1 cellular context compared by ENCODE assay signal in genomic region chr2:49360051-49360767, GRCh38.
TF ChIP-seq lines count a peak whose summit lies in the region.

No MANE protein-coding gene starts in this region.

TF ChIP-seq in HepG2, 621 proteins besides CTCF, POLR2A, EP300 and RAD21 (continued from another document):
- TF ChIP-seq RERE (CRISPR knock-in tag; IDR thresholded peaks at IDR 0.05; ENCODE audit: low read depth) (no peak), NPAS2 (CRISPR knock-in tag; IDR thresholded peaks at IDR 0.05; ENCODE audit: borderline replicate concordance) (no peak), NONO (IDR thresholded peaks at IDR 0.05) (no peak), NONO (CRISPR knock-in tag; conservative IDR thresholded peaks at IDR 0.05) (no peak), CCAR2 (optimal IDR thresholded peaks at IDR 0.05; ENCODE audit: low read depth, low read length) (no peak), MBD4 (IDR thresholded peaks at IDR 0.05; ENCODE audit: borderline replicate concordance, low read length) (no peak), ZNF589 (CRISPR knock-in tag; conservative IDR thresholded peaks at IDR 0.05) (no peak), GTF2F1 (IDR thresholded peaks at IDR 0.05; ENCODE audit: low read length) (no peak), ZEB1 (IDR thresholded peaks at IDR 0.05; ENCODE audit: insufficient replicate concordance, low read depth) (no peak), PAWR (CRISPR knock-in tag; IDR thresholded peaks at IDR 0.05; ENCODE audit: borderline replicate concordance) (no peak)
- TF ChIP-seq, protein P1, sequence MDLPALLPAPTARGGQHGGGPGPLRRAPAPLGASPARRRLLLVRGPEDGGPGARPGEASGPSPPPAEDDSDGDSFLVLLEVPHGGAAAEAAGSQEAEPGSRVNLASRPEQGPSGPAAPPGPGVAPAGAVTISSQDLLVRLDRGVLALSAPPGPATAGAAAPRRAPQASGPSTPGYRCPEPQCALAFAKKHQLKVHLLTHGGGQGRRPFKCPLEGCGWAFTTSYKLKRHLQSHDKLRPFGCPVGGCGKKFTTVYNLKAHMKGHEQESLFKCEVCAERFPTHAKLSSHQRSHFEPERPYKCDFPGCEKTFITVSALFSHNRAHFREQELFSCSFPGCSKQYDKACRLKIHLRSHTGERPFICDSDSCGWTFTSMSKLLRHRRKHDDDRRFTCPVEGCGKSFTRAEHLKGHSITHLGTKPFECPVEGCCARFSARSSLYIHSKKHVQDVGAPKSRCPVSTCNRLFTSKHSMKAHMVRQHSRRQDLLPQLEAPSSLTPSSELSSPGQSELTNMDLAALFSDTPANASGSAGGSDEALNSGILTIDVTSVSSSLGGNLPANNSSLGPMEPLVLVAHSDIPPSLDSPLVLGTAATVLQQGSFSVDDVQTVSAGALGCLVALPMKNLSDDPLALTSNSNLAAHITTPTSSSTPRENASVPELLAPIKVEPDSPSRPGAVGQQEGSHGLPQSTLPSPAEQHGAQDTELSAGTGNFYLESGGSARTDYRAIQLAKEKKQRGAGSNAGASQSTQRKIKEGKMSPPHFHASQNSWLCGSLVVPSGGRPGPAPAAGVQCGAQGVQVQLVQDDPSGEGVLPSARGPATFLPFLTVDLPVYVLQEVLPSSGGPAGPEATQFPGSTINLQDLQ (CRISPR knock-in tag; IDR thresholded peaks at IDR 0.05) = no peak
